27 cellular contexts compared by ENCODE assay signal in the genomic region with DNA sequence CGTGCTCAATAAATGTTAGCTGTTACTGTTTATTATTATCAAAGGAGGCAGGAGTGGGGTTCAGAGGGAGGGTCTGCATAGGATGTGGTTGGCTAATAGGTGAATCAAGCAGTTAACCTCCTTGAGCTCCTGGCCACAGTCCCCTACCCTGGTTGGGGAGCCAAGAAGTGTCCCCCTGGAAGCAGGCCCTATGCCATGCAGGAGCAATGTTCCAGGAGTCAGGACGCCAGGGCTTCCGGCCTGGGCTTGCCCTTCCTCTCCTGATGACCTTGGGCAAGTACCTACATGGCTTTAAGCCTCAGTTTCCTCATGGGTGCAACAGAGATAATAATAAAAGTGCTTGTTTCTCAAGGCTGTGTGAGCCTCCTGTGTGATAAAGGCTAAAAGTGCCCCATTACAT.
"Had no signal": no experiment of that assay in that cellular context is flagged by ENCODE, and none has a peak within 500 bp of the region (broad histone marks: within the 10 kb centered on the region; RNA-seq: fewer than 3 reads in every experiment).

No MANE protein-coding gene starts in this region.

- H3K9me3 ChIP-seq: esophagus squamous epithelium, mucosa of descending colon, SK-N-SH had no signal

- H3K9ac ChIP-seq: SK-N-SH had no signal

- H3K27me3 ChIP-seq: esophagus squamous epithelium had no signal

- H3K36me3 Mint-ChIP-seq: activated naive CD4-positive, alpha-beta T cell treated with anti-CD3 and anti-CD28 coated beads, Interleukin-2, amount 10 ng/mL, durations not matched to agents 7 days and 5 days; type B pancreatic cell had no signal

- H3K27ac ChIP-seq: epithelial cell of prostate, esophagus squamous epithelium, left ventricle myocardium inferior, WERI-Rb-1 had no signal

- H3K4me1 ChIP-seq: left ventricle myocardium inferior had no signal

- H3K27ac Mint-ChIP-seq: activated CD4-positive, alpha-beta memory T cell treated with anti-CD3 and anti-CD28 coated beads, Interleukin-2, amount 10 ng/mL, durations not matched to agents 7 days and 5 days; activated CD4-positive, alpha-beta T cell treated with anti-CD3 and anti-CD28 coated beads, Interleukin-2, amount 10 ng/mL, durations not matched to agents 7 days and 5 days; activated naive CD4-positive, alpha-beta T cell treated with anti-CD3 and anti-CD28 coated beads, Interleukin-2, amount 10 ng/mL, durations not matched to agents 7 days and 5 days; dendritic cell treated with granulocyte-macrophage colony-stimulating factor and Interleukin-4, amounts not matched to agents 40 ng/mL and 50 ng/mL, for 4 days; nephron progenitor cell; stimulated activated naive CD8-positive, alpha-beta T cell treated with anti-CD3 and anti-CD28 coated beads, Interleukin-15, Interleukin-2, amounts not matched to agents 100 ng/mL and 50 ng/mL, for 24 hours; T-helper 17 cell; type B pancreatic cell had no signal

- H3K4me3 Mint-ChIP-seq: activated CD4-positive, alpha-beta memory T cell treated with anti-CD3 and anti-CD28 coated beads, Interleukin-2, amount 10 ng/mL, durations not matched to agents 7 days and 5 days; activated CD4-positive, alpha-beta T cell treated with anti-CD3 and anti-CD28 coated beads, Interleukin-2, amount 10 ng/mL, durations not matched to agents 7 days and 5 days; activated naive CD4-positive, alpha-beta T cell treated with anti-CD3 and anti-CD28 coated beads, Interleukin-2, amount 10 ng/mL, durations not matched to agents 7 days and 5 days; dendritic cell treated with granulocyte-macrophage colony-stimulating factor and Interleukin-4, amounts not matched to agents 40 ng/mL and 50 ng/mL, for 4 days; nephron progenitor cell; stimulated activated naive CD8-positive, alpha-beta T cell treated with anti-CD3 and anti-CD28 coated beads, Interleukin-15, Interleukin-2, amounts not matched to agents 100 ng/mL and 50 ng/mL, for 24 hours; T-helper 17 cell; type B pancreatic cell had no signal

- H3K36me3 ChIP-seq: esophagus squamous epithelium, WERI-Rb-1 had no signal

- H3K9me3 Mint-ChIP-seq: activated CD4-positive, alpha-beta memory T cell treated with anti-CD3 and anti-CD28 coated beads, Interleukin-2, amount 10 ng/mL, durations not matched to agents 7 days and 5 days; activated CD4-positive, alpha-beta T cell treated with anti-CD3 and anti-CD28 coated beads, Interleukin-2, amount 10 ng/mL, durations not matched to agents 7 days and 5 days; activated naive CD4-positive, alpha-beta T cell treated with anti-CD3 and anti-CD28 coated beads, Interleukin-2, amount 10 ng/mL, durations not matched to agents 7 days and 5 days; dendritic cell treated with granulocyte-macrophage colony-stimulating factor and Interleukin-4, amounts not matched to agents 40 ng/mL and 50 ng/mL, for 4 days; stimulated activated naive CD8-positive, alpha-beta T cell treated with anti-CD3 and anti-CD28 coated beads, Interleukin-15, Interleukin-2, amounts not matched to agents 100 ng/mL and 50 ng/mL, for 24 hours; type B pancreatic cell had no signal

- H3K4me2 ChIP-seq: SK-N-SH had no signal

- H3K4me1 Mint-ChIP-seq: activated CD4-positive, alpha-beta memory T cell treated with anti-CD3 and anti-CD28 coated beads, Interleukin-2, amount 10 ng/mL, durations not matched to agents 7 days and 5 days; activated CD4-positive, alpha-beta T cell treated with anti-CD3 and anti-CD28 coated beads, Interleukin-2, amount 10 ng/mL, durations not matched to agents 7 days and 5 days; activated naive CD4-positive, alpha-beta T cell treated with anti-CD3 and anti-CD28 coated beads, Interleukin-2, amount 10 ng/mL, durations not matched to agents 7 days and 5 days; T-helper 17 cell had no signal

- H3K4me3 ChIP-seq: esophagus squamous epithelium, left ventricle myocardium inferior, lung, mucosa of descending colon had no signal

- ATAC-seq: mucosa of descending colon, T-helper 17 cell had no signal

- H3K27me3 Mint-ChIP-seq: activated CD4-positive, alpha-beta T cell treated with anti-CD3 and anti-CD28 coated beads, Interleukin-2, amount 10 ng/mL, durations not matched to agents 7 days and 5 days; dendritic cell treated with granulocyte-macrophage colony-stimulating factor and Interleukin-4, amounts not matched to agents 40 ng/mL and 50 ng/mL, for 4 days; type B pancreatic cell had no signal

- DNase-seq: activated CD4-positive, alpha-beta memory T cell treated with anti-CD3 and anti-CD28 coated beads, Interleukin-2, amount 10 ng/mL, durations not matched to agents 7 days and 5 days; activated CD4-positive, alpha-beta T cell treated with anti-CD3 and anti-CD28 coated beads, Interleukin-2, amount 10 ng/mL, durations not matched to agents 7 days and 5 days; activated CD4-positive, CD25-positive, alpha-beta regulatory T cell treated with anti-CD3 and anti-CD28 coated beads, Interleukin-2, amount 50 U/mL, for 72 hours; activated naive CD4-positive, alpha-beta T cell treated with anti-CD3 and anti-CD28 coated beads, Interleukin-2, amount 10 ng/mL, durations not matched to agents 7 days and 5 days; amygdala; caudate nucleus; esophagus squamous epithelium; foreskin melanocyte; glutamatergic neuron; left ventricle myocardium inferior; mesendoderm; mucosa of descending colon; nephron progenitor cell; occipital lobe; right cardiac atrium; SK-N-SH; stimulated activated CD4-positive, alpha-beta T cell treated with anti-CD3 and anti-CD28 coated beads, Interleukin-12 subunit alpha, Interleukin-12 subunit beta, amount 100 ng/mL, for 4 hours; stimulated activated CD4-positive, alpha-beta T cell treated with anti-CD3 and anti-CD28 coated beads, Interleukin-4, amount 100 ng/mL, for 1 hour; SW 1271; T-helper 17 cell; T1000; WERI-Rb-1 had no signal
